In the genomic region with DNA sequence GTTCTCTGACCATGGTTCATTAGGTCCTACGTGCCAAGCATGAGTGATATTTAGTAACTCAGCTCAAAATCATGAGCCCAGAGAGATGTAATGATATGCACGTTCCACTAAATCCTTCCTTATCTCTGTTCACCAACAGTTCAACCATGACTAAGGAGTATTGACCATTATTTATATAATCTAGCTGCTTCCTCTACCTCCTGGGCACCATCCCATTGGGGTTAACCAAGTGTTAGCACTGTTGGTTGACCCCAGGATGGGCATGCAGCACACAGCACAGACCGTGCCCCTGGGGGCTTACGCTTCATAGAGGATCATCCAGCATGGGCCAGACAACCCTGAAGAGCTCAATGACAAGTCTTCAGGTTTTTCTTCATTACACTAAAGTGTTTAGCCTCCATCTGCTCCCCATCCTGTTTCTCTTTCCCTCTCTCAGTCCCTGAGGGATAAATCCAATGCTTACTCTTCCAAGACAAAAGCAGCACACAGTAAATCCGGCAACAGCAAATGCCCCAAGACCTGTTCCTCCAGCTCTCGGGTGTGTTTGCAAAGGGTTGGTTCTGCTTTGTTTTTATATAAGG, we compare ENCODE assay signal across 16 cellular contexts. TPM values are rescaled to one million over a fixed set of nuclear protein-coding genes. Genes with fewer than 3 reads are reported as not detected.
DNase-seq lines count a peak whose midpoint lies in the region; ATAC-seq and TF ChIP-seq lines count a peak whose summit lies in the region.
"Had no signal": no experiment of that assay in that cellular context is flagged by ENCODE, and none has a peak within 500 bp of the region (broad histone marks: within the 10 kb centered on the region; RNA-seq: fewer than 3 reads in every experiment).

No MANE protein-coding gene starts in this region.

- TF ChIP-seq CTCF in Caco-2 (IDR thresholded peaks at IDR 0.05; ENCODE audit: insufficient read depth in 1 of 2, low read depth in 1 of 2, low read length in 1 of 2, severe bottlenecking in 1 of 2, unreplicated experiment in 1 of 2) = no peak

- H3K36me3 ChIP-seq in Caco-2 (ENCODE audit: control insufficient read depth, insufficient read depth, low read length) (peaks cover 2% of the 10 kb centered on the region), HUES64 (ENCODE audit: insufficient read depth, low read length) (no peaks in the 10 kb centered on the region), mucosa of stomach (ENCODE audit: control insufficient read depth, insufficient read depth, low read length) (no peaks in the 10 kb centered on the region)
- H3K36me3 ChIP-seq: cardiac muscle cell had no signal

- CTCF ChIA-PET in Caco-2 (lab: Charles Lee) = interaction anchor here (0.7 to 1.1 kb wide), 2 partner anchors 24 to 35 kb away, joined by 3 to 5 read pairs; no protein-coding TSS in a partner anchor

- ATAC-seq in GM18519 (IDR thresholded peaks at IDR 0.05; ENCODE audit: low FRiP score, unreplicated experiment) (no peak), GM18498 (IDR thresholded peaks at IDR 0.05; ENCODE audit: unreplicated experiment) (no peak)

- peaks cover 26% of the 10 kb centered on the region for H3K9me3 Mint-ChIP-seq in Caco-2 (ENCODE audit: unreplicated experiment)
- H3K9me3 Mint-ChIP-seq: stimulated activated effector memory CD8-positive, alpha-beta T cell treated with anti-CD3 and anti-CD28 coated beads, Interleukin-12 subunit alpha, Interleukin-12 subunit beta, amount 100 ng/mL, for 72 hours had no signal

- H3K27me3 ChIP-seq in Caco-2 (replicated peaks; ENCODE audit: control insufficient read depth, insufficient read depth, low read length) = no peaks in the 10 kb centered on the region
- no peaks in the 10 kb centered on the region for H3K27me3 ChIP-seq in HUES64 (ENCODE audit: insufficient read depth, low read length)
- H3K27me3 ChIP-seq in mucosa of stomach (ENCODE audit: control insufficient read depth, insufficient read depth, low read length) = no peaks in the 10 kb centered on the region
- H3K27me3 ChIP-seq: cardiac muscle cell had no signal

- peak in 1 of 2 experiments; percentile 51 for DNase-seq in Caco-2
- peak; percentile 40 for DNase-seq in astrocyte of the hippocampus (ENCODE audit: low read depth, low spot score)
- DNase-seq in NCI-H510A treated with DMSO at 0.1 percent for 48 hours (lab: John Stamatoyannopoulos, UW) = no peak
- no peak for DNase-seq in SKM-1 treated with dmso at 0.1 percent for 144 hours (lab: John Stamatoyannopoulos, UW; ENCODE audit: unreplicated experiment)
- DNase-seq: activated CD4-positive, alpha-beta T cell treated with anti-CD3 and anti-CD28 coated beads for 48 hours; activated effector memory CD4-positive, alpha-beta T cell treated with Interleukin-2 at 50 U/mL for 16 hours; NCI-H774; posterior cingulate gyrus; SK-N-SH had no signal

- peaks cover 47% of the 10 kb centered on the region for H3K36me3 Mint-ChIP-seq in Caco-2 (ENCODE audit: insufficient read depth, unreplicated experiment)
- H3K36me3 Mint-ChIP-seq: memory B cell; stimulated activated effector memory CD8-positive, alpha-beta T cell treated with anti-CD3 and anti-CD28 coated beads, Interleukin-12 subunit alpha, Interleukin-12 subunit beta, amount 100 ng/mL, for 72 hours had no signal

- H3K4me1 ChIP-seq in Caco-2 (peaks cover 30% of the 10 kb centered on the region), HUES64 (ENCODE audit: insufficient read depth, low read length) (peaks cover 57% of the 10 kb centered on the region), mucosa of stomach (ENCODE audit: control insufficient read depth, insufficient read depth, low read length) (peaks cover 55% of the 10 kb centered on the region)

- H3K4me3 ChIP-seq in Caco-2 (ENCODE audit: low read depth, low read length) (no peak overlapping the region), HUES64 (ENCODE audit: low read length) (no peak overlapping the region), mucosa of stomach (ENCODE audit: low read length) (no peak overlapping the region)
- H3K4me3 ChIP-seq: cardiac muscle cell had no signal

- POLR2A ChIA-PET in Caco-2 (lab: Charles Lee) = no interaction called here

- H3K9me3 ChIP-seq in Caco-2 = peaks cover 8% of the 10 kb centered on the region; the same call in 1 of the 2 replicates
- no peaks in the 10 kb centered on the region; the same call in 1 of the 2 replicates for H3K9me3 ChIP-seq in HUES64 (ENCODE audit: insufficient read depth, low read depth, low read length)
- H3K9me3 ChIP-seq in mucosa of stomach (ENCODE audit: control insufficient read depth, low read length) = no peaks in the 10 kb centered on the region
- H3K9me3 ChIP-seq: SK-N-SH had no signal

- H3K9ac ChIP-seq in HUES64 (ENCODE audit: low read depth, low read length) (no peak overlapping the region), mucosa of stomach (ENCODE audit: low read length) (peak overlapping the region; percentile 8)
- H3K9ac ChIP-seq: SK-N-SH had no signal

- intact Hi-C loops in Caco-2 (cut with micrococcal nuclease; ENCODE audit: unreplicated experiment) = no loop called here

- WGBS in HUES64 = 90% methylated on average over 6 of the region's 6 CpGs

- H3K27ac ChIP-seq in HUES64 (ENCODE audit: low read depth, low read length) = peak overlapping the region; percentile 47
- H3K27ac ChIP-seq: cardiac muscle cell had no signal

- no TSS peak for BruUV-seq in Caco-2 (replicated peaks; lab: Mats Ljungman, UMichigan)

- no peak overlapping the region for H3K4me3 Mint-ChIP-seq in Caco-2 (ENCODE audit: unreplicated experiment)
- H3K4me3 Mint-ChIP-seq: memory B cell; stimulated activated effector memory CD8-positive, alpha-beta T cell treated with anti-CD3 and anti-CD28 coated beads, Interleukin-12 subunit alpha, Interleukin-12 subunit beta, amount 100 ng/mL, for 72 hours had no signal

- H3K4me1 Mint-ChIP-seq in Caco-2 (ENCODE audit: low read depth, unreplicated experiment) = peaks cover 40% of the 10 kb centered on the region
- H3K4me1 Mint-ChIP-seq: memory B cell; stimulated activated effector memory CD8-positive, alpha-beta T cell treated with anti-CD3 and anti-CD28 coated beads, Interleukin-12 subunit alpha, Interleukin-12 subunit beta, amount 100 ng/mL, for 72 hours had no signal

- no peaks in the 10 kb centered on the region for H3K27me3 Mint-ChIP-seq in Caco-2 (ENCODE audit: insufficient read depth, unreplicated experiment)

- peak overlapping the region; percentile 77 for H3K27ac Mint-ChIP-seq in Caco-2 (ENCODE audit: unreplicated experiment)
- H3K27ac Mint-ChIP-seq: memory B cell; stimulated activated effector memory CD8-positive, alpha-beta T cell treated with anti-CD3 and anti-CD28 coated beads, Interleukin-12 subunit alpha, Interleukin-12 subunit beta, amount 100 ng/mL, for 72 hours had no signal

RNA-seq across cellular contexts. Expression of gene FAM174B, which starts 10.4 kb away (rescaled TPM):
- 79.4 and 87.5 TPM in 2 replicates for total RNA-seq in Caco-2 (2022)
- 23.0 TPM for polyA plus RNA-seq in HUES64 (2013, experiment 1 of 2)
- 22.2 TPM for polyA plus RNA-seq in HUES64 (2013, experiment 2 of 2)
